11 cellular contexts compared by ENCODE assay signal in genomic region chr12:31517994-31518393, GRCh38.
DNase-seq lines count a peak whose midpoint lies in the region; ATAC-seq and TF ChIP-seq lines count a peak whose summit lies in the region.
"Had no signal": no experiment of that assay in that cellular context is flagged by ENCODE, and none has a peak within 500 bp of the region (broad histone marks: within the 10 kb centered on the region; RNA-seq: fewer than 3 reads in every experiment).

No MANE protein-coding gene starts in this region.

- H3K4me1 Mint-ChIP-seq in MCF 10A (ENCODE audit: insufficient read depth, unreplicated experiment) (peaks cover 40% of the 10 kb centered on the region), type B pancreatic cell (ENCODE audit: unreplicated experiment) (peaks cover 30% of the 10 kb centered on the region)
- no peaks in the 10 kb centered on the region for H3K4me1 Mint-ChIP-seq in activated T-helper 17 cell treated with anti-CD3 and anti-CD28 coated beads, Interleukin-2, amount 50 U/mL, for 72 hours
- no peaks in the 10 kb centered on the region for H3K4me1 Mint-ChIP-seq in activated CD4-positive, alpha-beta T cell treated with anti-CD3 and anti-CD28 coated beads, Interleukin-2, amount 10 ng/mL, durations not matched to agents 7 days and 5 days

- intact Hi-C loops in MCF 10A (cut with micrococcal nuclease) = loop anchor here (2.0 kb wide), 1 partner anchor 71 kb away; no protein-coding TSS in a partner anchor
- intact Hi-C loops in breast epithelium (cut with DNase I; ENCODE audit: low total_unique reads) = no loop called here

- peak; percentile 34 for DNase-seq in MCF 10A (ENCODE audit: unreplicated experiment)
- no peak for DNase-seq in breast epithelium (ENCODE audit: low spot score in 2 of 2)
- no peak for DNase-seq in SJSA1 (ENCODE audit: low read depth in 1 of 2, low spot score in 2 of 2)
- peak; percentile 63 for DNase-seq in fibroblast of villous mesenchyme (ENCODE audit: low read depth)
- DNase-seq in type B pancreatic cell (ENCODE audit: extremely low spot score, unreplicated experiment) = no peak
- no peak for DNase-seq in activated CD4-positive, alpha-beta T cell treated with anti-CD3 and anti-CD28 coated beads, Interleukin-2, amount 10 ng/mL, durations not matched to agents 7 days and 5 days
- DNase-seq: activated naive CD4-positive, alpha-beta T cell treated with anti-CD3 and anti-CD28 coated beads, Interleukin-2, amount 50 U/mL, for 16 hours had no signal

- H3K36me3 ChIP-seq in breast epithelium (no peaks in the 10 kb centered on the region), SJSA1 (no peaks in the 10 kb centered on the region)

- H3K4me1 ChIP-seq in breast epithelium (peaks cover 0 to 4% of the 10 kb centered on the region in 2 donors), SJSA1 (replicated peaks) (peaks cover 42% of the 10 kb centered on the region)

- H3K27ac ChIP-seq in breast epithelium = no peak overlapping the region
- peak overlapping the region; percentile 94 for H3K27ac ChIP-seq in SJSA1
- H3K27ac ChIP-seq: parathyroid adenoma, SK-N-MC had no signal

- H3K9me3 ChIP-seq in breast epithelium (no peaks in the 10 kb centered on the region), SJSA1 (replicated peaks) (no peaks in the 10 kb centered on the region)

- POLR2A ChIA-PET in MCF 10A (lab: Yijun Ruan, JAX) = interaction anchor here (0.6 to 8.8 kb wide), 22 partner anchors 9 to 195 kb away, joined by 3 to 119 read pairs (median 7); partner anchors contain the start of gene DENND5B
- POLR2A ChIA-PET in activated CD4-positive, alpha-beta T cell treated with anti-CD3 and anti-CD28 coated beads, Interleukin-2, amount 10 ng/mL, durations not matched to agents 7 days and 5 days (lab: Charles Lee) = interaction anchor here (0.6 kb wide), 2 partner anchors 92 to 157 kb away, joined by 3 read pairs; no protein-coding TSS in a partner anchor

- H3K9me3 Mint-ChIP-seq in MCF 10A (ENCODE audit: unreplicated experiment) = no peaks in the 10 kb centered on the region
- no peaks in the 10 kb centered on the region for H3K9me3 Mint-ChIP-seq in type B pancreatic cell
- no peaks in the 10 kb centered on the region for H3K9me3 Mint-ChIP-seq in activated T-helper 17 cell treated with anti-CD3 and anti-CD28 coated beads, Interleukin-2, amount 50 U/mL, for 72 hours
- H3K9me3 Mint-ChIP-seq in activated CD4-positive, alpha-beta T cell treated with anti-CD3 and anti-CD28 coated beads, Interleukin-2, amount 10 ng/mL, durations not matched to agents 7 days and 5 days = no peaks in the 10 kb centered on the region

- H3K27me3 ChIP-seq in breast epithelium = no peaks in the 10 kb centered on the region
- no peaks in the 10 kb centered on the region for H3K27me3 ChIP-seq in SJSA1 (replicated peaks)

- H3K4me3 ChIP-seq in breast epithelium = no peak overlapping the region
- H3K4me3 ChIP-seq in SJSA1 = no peak overlapping the region
- H3K4me3 ChIP-seq in fibroblast of villous mesenchyme (ENCODE audit: low read depth, low read length) = no peak overlapping the region
- H3K4me3 ChIP-seq: SK-N-MC had no signal

- H3K27ac Mint-ChIP-seq in MCF 10A (ENCODE audit: low read depth, unreplicated experiment) = peak overlapping the region; percentile 87
- H3K27ac Mint-ChIP-seq in type B pancreatic cell = peak overlapping the region; percentile 32
- no peak overlapping the region for H3K27ac Mint-ChIP-seq in activated T-helper 17 cell treated with anti-CD3 and anti-CD28 coated beads, Interleukin-2, amount 50 U/mL, for 72 hours
- H3K27ac Mint-ChIP-seq in activated CD4-positive, alpha-beta T cell treated with anti-CD3 and anti-CD28 coated beads, Interleukin-2, amount 10 ng/mL, durations not matched to agents 7 days and 5 days = no peak overlapping the region

- no TSS peak for BruUV-seq in MCF 10A (replicated peaks; lab: Mats Ljungman, UMichigan)

- H3K36me3 Mint-ChIP-seq in MCF 10A (ENCODE audit: insufficient read depth, unreplicated experiment) (peaks cover 6% of the 10 kb centered on the region), type B pancreatic cell (peaks cover 7% of the 10 kb centered on the region)
- H3K36me3 Mint-ChIP-seq in activated T-helper 17 cell treated with anti-CD3 and anti-CD28 coated beads, Interleukin-2, amount 50 U/mL, for 72 hours (ENCODE audit: low read depth) = no peaks in the 10 kb centered on the region
- H3K36me3 Mint-ChIP-seq in activated CD4-positive, alpha-beta T cell treated with anti-CD3 and anti-CD28 coated beads, Interleukin-2, amount 10 ng/mL, durations not matched to agents 7 days and 5 days (ENCODE audit: low read depth) = no peaks in the 10 kb centered on the region

- H3K4me3 Mint-ChIP-seq in MCF 10A (ENCODE audit: unreplicated experiment) (no peak overlapping the region), type B pancreatic cell (no peak overlapping the region)
- H3K4me3 Mint-ChIP-seq in activated T-helper 17 cell treated with anti-CD3 and anti-CD28 coated beads, Interleukin-2, amount 50 U/mL, for 72 hours = no peak overlapping the region
- no peak overlapping the region for H3K4me3 Mint-ChIP-seq in activated CD4-positive, alpha-beta T cell treated with anti-CD3 and anti-CD28 coated beads, Interleukin-2, amount 10 ng/mL, durations not matched to agents 7 days and 5 days

- H3K27me3 Mint-ChIP-seq in MCF 10A (ENCODE audit: insufficient read depth, unreplicated experiment) = no peaks in the 10 kb centered on the region
- no peaks in the 10 kb centered on the region for H3K27me3 Mint-ChIP-seq in type B pancreatic cell
- H3K27me3 Mint-ChIP-seq in activated T-helper 17 cell treated with anti-CD3 and anti-CD28 coated beads, Interleukin-2, amount 50 U/mL, for 72 hours = peaks cover 3% of the 10 kb centered on the region
- H3K27me3 Mint-ChIP-seq in activated CD4-positive, alpha-beta T cell treated with anti-CD3 and anti-CD28 coated beads, Interleukin-2, amount 10 ng/mL, durations not matched to agents 7 days and 5 days = peaks cover 5% of the 10 kb centered on the region

- no peak for TF ChIP-seq POLR2A in breast epithelium (IDR thresholded peaks at IDR 0.05)

- CTCF ChIA-PET in MCF 10A (lab: Yijun Ruan, JAX) = interaction anchor here (0.5 to 1.6 kb wide), 7 partner anchors 8 to 114 kb away, joined by 3 to 6 read pairs (median 4); no protein-coding TSS in a partner anchor
- CTCF ChIA-PET in activated CD4-positive, alpha-beta T cell treated with anti-CD3 and anti-CD28 coated beads, Interleukin-2, amount 10 ng/mL, durations not matched to agents 7 days and 5 days (lab: Charles Lee) = interaction anchor here (0.5 to 1.0 kb wide), 3 partner anchors 15 to 935 kb away, joined by 3 read pairs; no protein-coding TSS in a partner anchor

- TF ChIP-seq CTCF in MCF 10A (IDR thresholded peaks at IDR 0.05; ENCODE audit: unreplicated experiment) = no peak
- no peak for TF ChIP-seq CTCF in breast epithelium (IDR thresholded peaks at IDR 0.05)
- TF ChIP-seq CTCF in fibroblast of villous mesenchyme (IDR thresholded peaks at IDR 0.05; ENCODE audit: insufficient read depth, low read depth, low read length) = no peak
- TF ChIP-seq CTCF in type B pancreatic cell (conservative IDR thresholded peaks at IDR 0.05) = no peak

- no peak for ATAC-seq in activated T-helper 17 cell treated with anti-CD3 and anti-CD28 coated beads, Interleukin-2, amount 50 U/mL, for 72 hours (replicated peaks)
- no peak for ATAC-seq in GM18873 (IDR thresholded peaks at IDR 0.05; ENCODE audit: low FRiP score, unreplicated experiment)

Comparison
In these comparisons a context has a peak if more than half of its experiments do, and no peak if none do; other contexts are left out.
1. DNase-seq: peak in MCF 10A (single experiment) and fibroblast of villous mesenchyme (single experiment); none in breast epithelium (0 of 2), SJSA1 (0 of 2), type B pancreatic cell (single experiment) and activated CD4-positive, alpha-beta T cell treated with anti-CD3 and anti-CD28 coated beads, Interleukin-2, amount 10 ng/mL, durations not matched to agents 7 days and 5 days (single experiment).
2. H3K27ac Mint-ChIP-seq: peak in MCF 10A (single experiment) and type B pancreatic cell (single experiment); none in activated T-helper 17 cell treated with anti-CD3 and anti-CD28 coated beads, Interleukin-2, amount 50 U/mL, for 72 hours (single experiment) and activated CD4-positive, alpha-beta T cell treated with anti-CD3 and anti-CD28 coated beads, Interleukin-2, amount 10 ng/mL, durations not matched to agents 7 days and 5 days (single experiment).